Comparison of ENCODE assay signal across 13 cellular contexts in the genomic region with DNA sequence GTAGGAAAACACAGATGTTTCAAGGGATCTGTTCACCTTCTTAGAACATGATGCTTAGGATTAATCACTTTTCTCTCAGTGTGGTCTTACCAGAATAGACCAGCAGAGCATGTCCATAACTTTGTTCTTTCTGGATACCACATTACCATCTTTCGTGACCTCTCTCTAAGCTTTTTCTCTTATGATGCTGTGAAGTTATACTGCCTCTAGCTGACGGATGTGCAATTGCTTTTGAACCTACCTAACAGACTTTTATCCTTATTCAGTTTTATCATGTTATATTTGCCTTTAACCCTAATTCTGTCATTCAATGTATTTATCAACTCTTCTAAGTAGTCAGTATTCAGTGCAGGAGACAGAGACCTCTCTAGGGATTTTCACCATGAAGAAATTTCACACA.
A peak's percentile ranks its signal among the peaks of the same experiment; 100 is the strongest.
DNase-seq lines count a peak whose midpoint lies in the region; ATAC-seq, FAIRE-seq and TF ChIP-seq lines count a peak whose summit lies in the region.
"Had no signal": no experiment of that assay in that cellular context is flagged by ENCODE, and none has a peak within 500 bp of the region (broad histone marks: within the 10 kb centered on the region; RNA-seq: fewer than 3 reads in every experiment).

No MANE protein-coding gene starts in this region.

- no peaks in the 10 kb centered on the region for H3K79me2 ChIP-seq in OCI-LY1 (ENCODE audit: insufficient read depth, low read length)

- no peak overlapping the region for H3K27ac Mint-ChIP-seq in effector memory CD8-positive, alpha-beta T cell
- H3K27ac Mint-ChIP-seq: activated naive CD4-positive, alpha-beta T cell treated with anti-CD3 and anti-CD28 coated beads, Interleukin-2, amount 50 U/mL, for 24 hours; naive thymus-derived CD4-positive, alpha-beta T cell had no signal

- no peak overlapping the region for H3K4me2 ChIP-seq in OCI-LY1 (ENCODE audit: low read length)

- H3K36me3 Mint-ChIP-seq in effector memory CD8-positive, alpha-beta T cell (ENCODE audit: insufficient read depth), result no peaks in the 10 kb centered on the region
- H3K36me3 Mint-ChIP-seq: activated naive CD4-positive, alpha-beta T cell treated with anti-CD3 and anti-CD28 coated beads, Interleukin-2, amount 50 U/mL, for 24 hours; naive thymus-derived CD4-positive, alpha-beta T cell had no signal

- H3K27ac ChIP-seq in OCI-LY1 (ENCODE audit: low read depth, low read length, poor library complexity, severe bottlenecking), result no peak overlapping the region
- H3K27ac ChIP-seq: thoracic aorta had no signal

- H3K9ac ChIP-seq in OCI-LY1 (ENCODE audit: low read length), result no peak overlapping the region

- H3K9me3 ChIP-seq in OCI-LY1 (ENCODE audit: low read length), result no peaks in the 10 kb centered on the region
- H3K9me3 ChIP-seq: thoracic aorta had no signal

- no peaks in the 10 kb centered on the region for H3F3A ChIP-seq in OCI-LY1 (ENCODE audit: insufficient read depth, low read length)

- H3K9me2 ChIP-seq in OCI-LY1 (ENCODE audit: low read depth, low read length), result no peaks in the 10 kb centered on the region

- no peak overlapping the region for H2AFZ ChIP-seq in OCI-LY1 (ENCODE audit: low read length)

- ATAC-seq in GM21423 (IDR thresholded peaks at IDR 0.05; ENCODE audit: unreplicated experiment), result no peak
- no peak for ATAC-seq in effector memory CD8-positive, alpha-beta T cell (replicated peaks)
- ATAC-seq: naive thymus-derived CD4-positive, alpha-beta T cell had no signal

- H3K4me1 Mint-ChIP-seq in effector memory CD8-positive, alpha-beta T cell (ENCODE audit: low read depth in 2 of 2), result no peaks in the 10 kb centered on the region
- H3K4me1 Mint-ChIP-seq: activated naive CD4-positive, alpha-beta T cell treated with anti-CD3 and anti-CD28 coated beads, Interleukin-2, amount 50 U/mL, for 24 hours; naive thymus-derived CD4-positive, alpha-beta T cell had no signal

- no peak overlapping the region for H3K4me3 Mint-ChIP-seq in effector memory CD8-positive, alpha-beta T cell
- H3K4me3 Mint-ChIP-seq: activated naive CD4-positive, alpha-beta T cell treated with anti-CD3 and anti-CD28 coated beads, Interleukin-2, amount 50 U/mL, for 24 hours; naive thymus-derived CD4-positive, alpha-beta T cell had no signal

- no peaks in the 10 kb centered on the region for H3K4me1 ChIP-seq in OCI-LY1 (ENCODE audit: insufficient read depth, low read length, severe bottlenecking)

- no peaks in the 10 kb centered on the region for H3K27me3 ChIP-seq in OCI-LY1 (ENCODE audit: insufficient read depth, low read length)

- H3K4me3 ChIP-seq in OCI-LY1 (ENCODE audit: low read depth, low read length, poor library complexity, severe bottlenecking) (no peak overlapping the region), epithelial cell of proximal tubule (ENCODE audit: low read depth, low read length) (no peak overlapping the region)
- H3K4me3 ChIP-seq: thoracic aorta had no signal

- peak; percentile 40 for FAIRE-seq in urothelium cell line (lab: Jason Lieb, UNC)

- DNase-seq in NCI-H82 (lab: John Stamatoyannopoulos, UW) (peak; percentile 38), NCI-H82 treated with DMSO at 0.1 percent for 48 hours (lab: John Stamatoyannopoulos, UW; ENCODE audit: unreplicated experiment) (no peak), epithelial cell of proximal tubule (ENCODE audit: low read depth) (no peak), urothelium cell line (ENCODE audit: low spot score) (no peak)
- no peak for DNase-seq in stimulated activated CD4-positive, alpha-beta T cell treated with anti-CD3 and anti-CD28 coated beads, Interleukin-15, amount 100 ng/mL, for 24 hours
- DNase-seq in effector memory CD8-positive, alpha-beta T cell, result no peak
- DNase-seq: naive thymus-derived CD4-positive, alpha-beta T cell; NCI-H1694; T-helper 9 cell had no signal

- H3K9me3 Mint-ChIP-seq in effector memory CD8-positive, alpha-beta T cell, result peaks cover 0 to 7% of the 10 kb centered on the region in 2 donors
- H3K9me3 Mint-ChIP-seq: activated naive CD4-positive, alpha-beta T cell treated with anti-CD3 and anti-CD28 coated beads, Interleukin-2, amount 50 U/mL, for 24 hours had no signal

- TF ChIP-seq CTCF in OCI-LY1 (IDR thresholded peaks at IDR 0.05; ENCODE audit: low read length) (peak; percentile 45; the same call in 1 of the 2 replicates), epithelial cell of proximal tubule (conservative IDR thresholded peaks at IDR 0.05; ENCODE audit: low read depth, low read length) (peak; percentile 37)

- no peaks in the 10 kb centered on the region for H3K27me3 Mint-ChIP-seq in effector memory CD8-positive, alpha-beta T cell
- H3K27me3 Mint-ChIP-seq: activated naive CD4-positive, alpha-beta T cell treated with anti-CD3 and anti-CD28 coated beads, Interleukin-2, amount 50 U/mL, for 24 hours had no signal

- H3K36me3 ChIP-seq in OCI-LY1 (ENCODE audit: insufficient read depth, low read length), result no peaks in the 10 kb centered on the region
- H3K36me3 ChIP-seq: thoracic aorta had no signal

- H4K20me1 ChIP-seq in OCI-LY1 (ENCODE audit: insufficient read depth, low read length), result no peaks in the 10 kb centered on the region
